1 cellular context compared by ENCODE assay signal in the genomic region with DNA sequence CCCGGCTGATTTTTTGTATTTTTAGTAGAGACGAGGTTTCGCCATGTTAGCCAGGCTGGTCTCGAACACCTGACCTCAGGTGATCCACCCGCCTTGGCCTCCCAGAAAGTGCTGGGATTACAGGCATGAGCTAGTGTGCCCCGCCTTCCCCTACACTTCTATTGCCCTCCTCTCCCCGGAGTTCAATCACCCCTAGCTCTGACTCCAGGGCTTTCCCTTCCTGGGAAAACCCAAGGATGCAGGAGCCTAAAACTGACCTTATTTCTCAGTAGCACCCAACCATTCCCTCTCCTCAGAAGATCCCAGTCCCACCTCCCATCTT.
TF ChIP-seq lines count a peak whose summit lies in the region.

No MANE protein-coding gene starts in this region.

TF ChIP-seq in K562, 482 proteins besides CTCF, POLR2A, EP300 and RAD21:
- TF ChIP-seq SUPT5H (IDR thresholded peaks at IDR 0.05) = 0 out of 2 replicates have a peak, but pooled peaks have one; percentile 23
